In genomic region chr1:16559688-16560087, GRCh38 we compare ENCODE assay signal across 4 cellular contexts. TPM values are rescaled to one million over a fixed set of nuclear protein-coding genes. Genes with fewer than 3 reads are reported as not detected.
"Had no signal": no experiment of that assay in that cellular context is flagged by ENCODE, and none has a peak within 500 bp of the region (broad histone marks: within the 10 kb centered on the region; RNA-seq: fewer than 3 reads in every experiment).

No MANE protein-coding gene starts in this region.

RNA-seq across cellular contexts. Expression of gene RNU1-1, which starts 45.6 kb away (rescaled TPM):
- total RNA-seq: myocyte had no signal
- polyA plus RNA-seq: lung; mammary epithelial cell; naive thymus-derived CD4-positive, alpha-beta T cell had no signal
